Comparison of ENCODE assay signal across 18 cellular contexts in the genomic region with DNA sequence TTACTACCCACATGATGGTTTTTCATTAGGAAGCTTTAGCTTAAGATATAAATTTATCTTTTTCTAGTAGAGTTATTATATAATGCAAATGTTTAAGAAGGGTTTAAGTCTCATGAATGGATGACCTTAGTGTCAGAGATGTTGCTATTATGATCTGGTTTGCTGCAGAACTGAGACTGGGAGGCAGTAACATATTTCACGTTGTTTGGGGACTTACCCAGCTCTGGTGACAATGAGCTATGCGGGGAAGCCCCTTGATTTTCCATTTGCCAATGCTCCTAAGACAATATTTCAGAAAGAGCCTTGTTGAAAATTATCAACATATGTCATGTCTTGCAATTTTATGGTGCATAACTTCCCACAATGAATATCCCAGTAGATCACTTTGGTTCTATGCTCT.
DNase-seq lines count a peak whose midpoint lies in the region; ATAC-seq, FAIRE-seq and TF ChIP-seq lines count a peak whose summit lies in the region.
"Had no signal": no experiment of that assay in that cellular context is flagged by ENCODE, and none has a peak within 500 bp of the region (broad histone marks: within the 10 kb centered on the region; RNA-seq: fewer than 3 reads in every experiment).

No MANE protein-coding gene starts in this region.

- ATAC-seq in GM19025 (IDR thresholded peaks at IDR 0.05; ENCODE audit: low read depth, unreplicated experiment) (peak; percentile 66), HG02610 (IDR thresholded peaks at IDR 0.05; ENCODE audit: unreplicated experiment) (peak; percentile 90), HG03378 (IDR thresholded peaks at IDR 0.05; ENCODE audit: unreplicated experiment) (peak; percentile 83)
- ATAC-seq: activated CD4-positive, alpha-beta T cell treated with anti-CD3 and anti-CD28 coated beads for 36 hours had no signal

- no peak for TF ChIP-seq POLR2A in GM12891 (IDR thresholded peaks at IDR 0.05; ENCODE audit: low read depth, low read length)

- FAIRE-seq in GM12891 (lab: Jason Lieb, UNC), result peak; percentile 23
- FAIRE-seq: TTC549 had no signal

- DNase-seq in GM12891 (ENCODE audit: insufficient read length, low spot score) (no peak), NCI-H510A (lab: John Stamatoyannopoulos, UW) (no peak), middle frontal gyrus (ENCODE audit: extremely low spot score, low spot score) (no peak), SW480 (ENCODE audit: low spot score) (no peak), GDM1 (lab: John Stamatoyannopoulos, UW) (no peak)
- DNase-seq: activated CD4-positive, alpha-beta T cell treated with anti-CD3 and anti-CD28 coated beads for 36 hours; BE2C; HFFc6; Kasumi-1; NCI-H1092; NCI-H524; stimulated activated CD4-positive, alpha-beta T cell treated with anti-CD3 and anti-CD28 coated beads, Interleukin-4, amount 100 ng/mL, for 1 hour; stomach; upper lobe of left lung had no signal

TF ChIP-seq in GM12891, 5 proteins besides CTCF, POLR2A, EP300 and RAD21:
- TF ChIP-seq POU2F2 (IDR thresholded peaks at IDR 0.05; ENCODE audit: low read depth, low read length) (no peak), SPI1 (IDR thresholded peaks at IDR 0.05; ENCODE audit: low read depth, low read length) (peak; percentile 16; the same call in 1 of the 2 replicates), PAX5 (IDR thresholded peaks at IDR 0.05; ENCODE audit: insufficient read depth, low read length, severe bottlenecking) (no peak), TAF1 (IDR thresholded peaks at IDR 0.05; ENCODE audit: low read depth, low read length) (no peak), POLR2AphosphoS5 (IDR thresholded peaks at IDR 0.05; ENCODE audit: low read depth, low read length) (no peak)
